ENCODE assay signal across 8 cellular contexts in genomic region chr19:12365372-12366162, GRCh38. TPM values are rescaled to one million over a fixed set of nuclear protein-coding genes. Genes with fewer than 3 reads are reported as not detected.
DNase-seq lines count a peak whose midpoint lies in the region; ATAC-seq and TF ChIP-seq lines count a peak whose summit lies in the region.

TSS of gene ZNF442 (minus strand) at chr19:12365683. CDS start at chr19:12363631, 2,052 bp downstream.

- peak within 1 kb of the TSS; percentile 69 for H3K9ac ChIP-seq in PC-3 (ENCODE audit: low read length)
- peak within 1 kb of the TSS; percentile 87 for H3K9ac ChIP-seq in mucosa of stomach (ENCODE audit: low read length)

- DNase-seq in CD14-positive monocyte (ENCODE audit: low spot score) (peak; percentile 83), GM19240 (ENCODE audit: insufficient read length, low spot score) (peak; percentile 93), PC-3 (peak; percentile 96)
- peak; percentile 90 to 91 for DNase-seq in activated T-cell treated with anti-CD3 and anti-CD28 coated beads, Interleukin-2, amount 50 U/mL, for 48 hours
- peak; percentile 90 for DNase-seq in stimulated activated CD8-positive, alpha-beta memory T cell treated with anti-CD3 and anti-CD28 coated beads, Interleukin-4, amount 100 ng/mL, for 48 hours

- peak within 1 kb of the TSS; percentile 82 for H3K4me3 ChIP-seq in PC-3 (ENCODE audit: low read length)
- H3K4me3 ChIP-seq in mucosa of stomach (ENCODE audit: low read length), result peak within 1 kb of the TSS; percentile 92

- H3K36me3 ChIP-seq in PC-3 (ENCODE audit: low read depth, low read length) (no peaks in the 10 kb centered on the region), mucosa of stomach (ENCODE audit: control insufficient read depth, insufficient read depth, low read length) (no peaks in the 10 kb centered on the region)

- ATAC-seq in HG03521 (IDR thresholded peaks at IDR 0.05; ENCODE audit: unreplicated experiment) (peak; percentile 68), PC-3 (peak; percentile 97), esophagus mucosa (peak; percentile 99)

- H4K20me1 ChIP-seq in PC-3 (ENCODE audit: low read length), result no peaks in the 10 kb centered on the region

- no peak within 1 kb of the TSS for H3K27ac ChIP-seq in PC-3 (ENCODE audit: low read length)

- peak within 1 kb of the TSS; percentile 77 for H3K4me2 ChIP-seq in PC-3 (ENCODE audit: low read length)

- peak within 1 kb of the TSS in 6 of 7 donors; percentile 3 to 84 (median 66) for H3K27ac Mint-ChIP-seq in CD14-positive monocyte

- H3F3A ChIP-seq in PC-3 (ENCODE audit: low read length, unreplicated experiment), result no peaks in the 10 kb centered on the region

- TF ChIP-seq CTCF in CD14-positive monocyte (IDR thresholded peaks at IDR 0.05) (no peak), PC-3 (conservative IDR thresholded peaks at IDR 0.05; ENCODE audit: low read depth, low read length) (peak; percentile 64)

- peak within 1 kb of the TSS; percentile 92 to 95 for H3K4me3 Mint-ChIP-seq in CD14-positive monocyte

- CTCF ChIA-PET in PC-3 (lab: Charles Lee), result interaction anchor here (0.6 to 1.8 kb wide), 4 partner anchors 203 to 568 kb away, joined by 3 to 14 read pairs (median 4); partner anchors contain the start of gene ZNF136

- intact Hi-C loops in CD14-positive monocyte (cut with micrococcal nuclease), result no loop called here
- intact Hi-C loops in PC-3 (cut with micrococcal nuclease), result loop anchor here (1.0 to 5.0 kb wide), 3 partner anchors 73 to 224 kb away; partner anchors contain the start of genes ZNF44 and ZNF564

- H3K4me1 Mint-ChIP-seq in CD14-positive monocyte, result peaks cover 24% of the 10 kb centered on the region

- H3K9me2 ChIP-seq in PC-3 (replicated peaks; ENCODE audit: low read length), result no peaks in the 10 kb centered on the region

- no peaks in the 10 kb centered on the region for H3K79me2 ChIP-seq in PC-3 (ENCODE audit: low read length)

- peaks cover 2 to 18% (median 4%) of the 10 kb centered on the region in 3 donors for H3K27me3 Mint-ChIP-seq in CD14-positive monocyte (ENCODE audit: low read depth in 3 of 3)

- H3K27me3 ChIP-seq in PC-3 (ENCODE audit: low read length) (no peaks in the 10 kb centered on the region), mucosa of stomach (ENCODE audit: control insufficient read depth, insufficient read depth, low read length) (no peaks in the 10 kb centered on the region)

- peak within 1 kb of the TSS; percentile 86 for H2AFZ ChIP-seq in PC-3 (ENCODE audit: low read length)

- H3K9me3 ChIP-seq in PC-3 (ENCODE audit: low read length) (peaks cover 12% of the 10 kb centered on the region; the same call in 1 of the 2 replicates), mucosa of stomach (ENCODE audit: control insufficient read depth, low read length) (no peaks in the 10 kb centered on the region)

- POLR2A ChIA-PET in PC-3 (lab: Charles Lee; ENCODE audit: unreplicated experiment), result interaction anchor here (0.6 to 1.0 kb wide), 3 partner anchors 33 to 150 kb away, joined by 5 to 11 read pairs (median 6); partner anchors contain the start of genes ZNF563 and ZNF709

- peaks cover 15 to 61% (median 58%) of the 10 kb centered on the region in 7 donors for H3K9me3 Mint-ChIP-seq in CD14-positive monocyte

- BruUV-seq in PC-3 (replicated peaks; lab: Mats Ljungman, UMichigan), result no TSS peak

- peaks cover 0 to 3% of the 10 kb centered on the region in 2 donors for H3K36me3 Mint-ChIP-seq in CD14-positive monocyte

- H3K4me1 ChIP-seq in PC-3 (ENCODE audit: insufficient read depth, low read length) (no peaks in the 10 kb centered on the region; the same call in 1 of the 2 replicates), mucosa of stomach (ENCODE audit: control insufficient read depth, insufficient read depth, low read length) (no peaks in the 10 kb centered on the region)

RNA-seq across cellular contexts. Expression of gene ZNF442, which starts in this region (rescaled TPM):
- polyA plus RNA-seq in CD14-positive monocyte, result under 1 TPM; 0.17 to 0.39 TPM
- total RNA-seq in PC-3 (2014; rRNA removed) (0.63 and 1.1 TPM in 2 replicates), esophagus mucosa (2.8 TPM)

Comparison
In these comparisons a context has a peak if more than half of its experiments do, and no peak if none do; other contexts are left out.
1. Peak in DNase-seq in CD14-positive monocyte; RNA of the gene not detected or under 1 TPM.